Comparison of ENCODE assay signal across 28 cellular contexts in genomic region chr20:6504826-6505225, GRCh38.
"Had no signal": no experiment of that assay in that cellular context is flagged by ENCODE, and none has a peak within 500 bp of the region (broad histone marks: within the 10 kb centered on the region; RNA-seq: fewer than 3 reads in every experiment).

No MANE protein-coding gene starts in this region.

- H3K27me3 Mint-ChIP-seq: activated CD4-positive, alpha-beta memory T cell treated with anti-CD3 and anti-CD28 coated beads, Interleukin-2, amount 10 ng/mL, durations not matched to agents 7 days and 5 days; activated CD4-positive, alpha-beta T cell treated with anti-CD3 and anti-CD28 coated beads, Interleukin-2, amount 10 ng/mL, durations not matched to agents 7 days and 5 days; activated T-cell treated with anti-CD3 and anti-CD28 coated beads, Interleukin-2, amount 50 U/mL, for 24 hours; activated T-helper 17 cell treated with anti-CD3 and anti-CD28 coated beads, Interleukin-2, amount 50 U/mL, for 72 hours; effector memory CD8-positive, alpha-beta T cell had no signal

- H3K36me3 Mint-ChIP-seq: activated naive CD4-positive, alpha-beta T cell treated with anti-CD3 and anti-CD28 coated beads, Interleukin-2, amount 50 U/mL, for 24 hours had no signal

- H3K27ac Mint-ChIP-seq: activated CD4-positive, alpha-beta memory T cell treated with anti-CD3 and anti-CD28 coated beads, Interleukin-2, amount 10 ng/mL, durations not matched to agents 7 days and 5 days; activated CD4-positive, alpha-beta T cell treated with anti-CD3 and anti-CD28 coated beads, Interleukin-2, amount 10 ng/mL, durations not matched to agents 7 days and 5 days; activated naive CD4-positive, alpha-beta T cell treated with anti-CD3 and anti-CD28 coated beads, Interleukin-2, amount 50 U/mL, for 24 hours; activated naive CD8-positive, alpha-beta T cell treated with anti-CD3 and anti-CD28 coated beads, Interleukin-2, amount 50 U/mL, for 24 hours; activated T-cell treated with anti-CD3 and anti-CD28 coated beads, Interleukin-2, amount 50 U/mL, for 24 hours; activated T-helper 17 cell treated with anti-CD3 and anti-CD28 coated beads, Interleukin-2, amount 50 U/mL, for 72 hours; effector memory CD8-positive, alpha-beta T cell; naive thymus-derived CD4-positive, alpha-beta T cell; T-helper 1 cell treated with Interleukin-12 subunit alpha and Interleukin-12 subunit beta and Interleukin-4 antibody, amounts not matched to agents 30 μg/mL and 1 μg/mL, for 36 hours had no signal

- DNase-seq: activated CD4-positive, alpha-beta memory T cell treated with anti-CD3 and anti-CD28 coated beads, Interleukin-2, amount 10 ng/mL, durations not matched to agents 7 days and 5 days; activated CD4-positive, alpha-beta T cell treated with anti-CD3 and anti-CD28 coated beads, Interleukin-2, amount 10 ng/mL, durations not matched to agents 7 days and 5 days; activated CD4-positive, CD25-positive, alpha-beta regulatory T cell treated with anti-CD3 and anti-CD28 coated beads, Interleukin-2, amount 50 U/mL, for 72 hours; activated CD8-positive, alpha-beta memory T cell treated with anti-CD3 and anti-CD28 coated beads, Interleukin-2, amount 50 U/mL, for 48 hours; activated naive CD8-positive, alpha-beta T cell treated with anti-CD3 and anti-CD28 coated beads, Interleukin-2, amount 50 U/mL, for 24 hours; activated T-cell treated with anti-CD3 and anti-CD28 coated beads, Interleukin-2, amount 50 U/mL, for 24 hours; cortex of kidney; effector memory CD8-positive, alpha-beta T cell; gastrocnemius medialis; glutamatergic neuron; islet precursor cell; left cardiac atrium; midbrain; naive thymus-derived CD4-positive, alpha-beta T cell; nucleus accumbens; pancreas; right cardiac atrium; spleen; stimulated activated naive CD4-positive, alpha-beta T cell; SW 1271; T1000 had no signal

- H3K36me3 ChIP-seq: esophagus muscularis mucosa, gastrocnemius medialis, pancreas, spleen, tibial nerve had no signal

- H3K9me3 ChIP-seq: gastrocnemius medialis, pancreas had no signal

- H3K27me3 ChIP-seq: esophagus muscularis mucosa, gastrocnemius medialis, pancreas, spleen, tibial nerve had no signal

- FAIRE-seq: endothelial cell of umbilical vein, pancreas had no signal

- H3K4me3 Mint-ChIP-seq: activated CD4-positive, alpha-beta memory T cell treated with anti-CD3 and anti-CD28 coated beads, Interleukin-2, amount 10 ng/mL, durations not matched to agents 7 days and 5 days; activated CD4-positive, alpha-beta T cell treated with anti-CD3 and anti-CD28 coated beads, Interleukin-2, amount 10 ng/mL, durations not matched to agents 7 days and 5 days; activated naive CD4-positive, alpha-beta T cell treated with anti-CD3 and anti-CD28 coated beads, Interleukin-2, amount 50 U/mL, for 24 hours; activated naive CD8-positive, alpha-beta T cell treated with anti-CD3 and anti-CD28 coated beads, Interleukin-2, amount 50 U/mL, for 24 hours; activated T-cell treated with anti-CD3 and anti-CD28 coated beads, Interleukin-2, amount 50 U/mL, for 24 hours; activated T-helper 17 cell treated with anti-CD3 and anti-CD28 coated beads, Interleukin-2, amount 50 U/mL, for 72 hours; effector memory CD8-positive, alpha-beta T cell; naive thymus-derived CD4-positive, alpha-beta T cell; neural crest cell; T-helper 1 cell treated with Interleukin-12 subunit alpha and Interleukin-12 subunit beta and Interleukin-4 antibody, amounts not matched to agents 30 μg/mL and 1 μg/mL, for 36 hours had no signal

- H3K4me1 Mint-ChIP-seq: activated CD4-positive, alpha-beta memory T cell treated with anti-CD3 and anti-CD28 coated beads, Interleukin-2, amount 10 ng/mL, durations not matched to agents 7 days and 5 days; activated CD4-positive, alpha-beta T cell treated with anti-CD3 and anti-CD28 coated beads, Interleukin-2, amount 10 ng/mL, durations not matched to agents 7 days and 5 days; activated naive CD4-positive, alpha-beta T cell treated with anti-CD3 and anti-CD28 coated beads, Interleukin-2, amount 50 U/mL, for 24 hours; activated naive CD8-positive, alpha-beta T cell treated with anti-CD3 and anti-CD28 coated beads, Interleukin-2, amount 50 U/mL, for 24 hours; activated T-helper 17 cell treated with anti-CD3 and anti-CD28 coated beads, Interleukin-2, amount 50 U/mL, for 72 hours; naive thymus-derived CD4-positive, alpha-beta T cell had no signal

- H3K4me3 ChIP-seq: esophagus muscularis mucosa, gastrocnemius medialis, pancreas, spleen, tibial nerve had no signal

- H3K9me3 Mint-ChIP-seq: activated T-cell treated with anti-CD3 and anti-CD28 coated beads, Interleukin-2, amount 50 U/mL, for 24 hours had no signal

- H3K27ac ChIP-seq: esophagus muscularis mucosa, gastrocnemius medialis, pancreas, spleen, tibial nerve had no signal

- H3K4me1 ChIP-seq: esophagus muscularis mucosa, gastrocnemius medialis, pancreas, spleen, tibial nerve had no signal
